ENCODE assay signal across 9 cellular contexts in the genomic region with DNA sequence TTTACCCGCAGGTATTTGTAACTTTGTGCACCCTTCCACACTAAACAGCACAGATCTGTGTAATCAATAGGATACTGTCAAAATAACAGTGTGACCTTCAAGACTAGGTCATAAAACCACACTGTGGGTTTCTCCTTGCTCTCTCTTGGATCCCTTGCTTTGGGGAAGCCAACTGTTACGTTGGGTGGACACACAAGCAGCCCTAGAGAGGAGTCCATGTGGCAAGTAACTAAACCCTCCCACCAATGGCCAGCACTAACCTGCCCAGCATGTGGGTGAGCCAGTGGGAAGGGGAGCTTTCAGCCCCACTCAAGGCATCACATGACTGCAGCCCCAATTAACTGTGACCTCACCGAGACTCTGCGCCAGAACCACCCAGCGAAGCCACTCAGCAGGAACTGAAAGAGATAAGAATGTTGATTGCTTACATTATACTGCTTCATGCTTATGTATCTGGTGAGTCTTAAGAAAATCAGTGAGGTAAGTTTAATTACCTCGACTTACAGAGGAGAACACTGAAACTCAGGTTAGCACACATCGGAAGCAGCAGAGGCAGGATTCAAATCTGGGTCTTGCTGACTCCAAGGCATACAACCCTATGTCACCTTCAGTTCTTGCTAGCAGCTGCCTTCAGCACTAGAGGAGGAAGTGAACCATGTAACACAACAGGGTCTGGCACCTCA.
A peak's percentile ranks its signal among the peaks of the same experiment; 100 is the strongest.
DNase-seq lines count a peak whose midpoint lies in the region; ATAC-seq and TF ChIP-seq lines count a peak whose summit lies in the region.
"Had no signal": no experiment of that assay in that cellular context is flagged by ENCODE, and none has a peak within 500 bp of the region (broad histone marks: within the 10 kb centered on the region; RNA-seq: fewer than 3 reads in every experiment).

No MANE protein-coding gene starts in this region.

- TF ChIP-seq CTCF in choroid plexus epithelial cell (conservative IDR thresholded peaks at IDR 0.05; ENCODE audit: low read depth, low read length): no peak

- H3K4me3 ChIP-seq in choroid plexus epithelial cell (ENCODE audit: low read depth, low read length): no peak overlapping the region

- peak; percentile 75 for ATAC-seq in HG02852 (IDR thresholded peaks at IDR 0.05; ENCODE audit: unreplicated experiment)

- DNase-seq in activated T-cell treated with anti-CD3 and anti-CD28 coated beads, Interleukin-2, amount 50 U/mL, for 1 hour: peak; percentile 36
- DNase-seq in activated T-cell treated with anti-CD3 and anti-CD28 coated beads for 4 hours (no peak), NCI-H69 (lab: John Stamatoyannopoulos, UW) (peak; percentile 38), choroid plexus epithelial cell (ENCODE audit: low read depth) (peak; percentile 19), NCI-H2081 treated with DMSO at 0.1 percent for 48 hours (lab: John Stamatoyannopoulos, UW) (no peak), NCI-H1436 treated with DMSO at 0.1 percent for 48 hours (lab: John Stamatoyannopoulos, UW) (no peak), hippocampal formation (lab: John Stamatoyannopoulos, UW) (no peak)
- DNase-seq: DND-41 had no signal

Comparison
In these comparisons a context has a peak if more than half of its experiments do, and no peak if none do; other contexts are left out.
1. DNase-seq: peak in activated T-cell treated with anti-CD3 and anti-CD28 coated beads, Interleukin-2, amount 50 U/mL, for 1 hour (single experiment), NCI-H69 (single experiment) and choroid plexus epithelial cell (single experiment); none in activated T-cell treated with anti-CD3 and anti-CD28 coated beads for 4 hours (single experiment), NCI-H2081 treated with DMSO at 0.1 percent for 48 hours (single experiment), NCI-H1436 treated with DMSO at 0.1 percent for 48 hours (single experiment) and hippocampal formation (0 of 2).